Comparison of ENCODE assay signal across 18 cellular contexts in genomic region chr4:15106417-15106816, GRCh38.
"Had no signal": no experiment of that assay in that cellular context is flagged by ENCODE, and none has a peak within 500 bp of the region (broad histone marks: within the 10 kb centered on the region; RNA-seq: fewer than 3 reads in every experiment).

No MANE protein-coding gene starts in this region.

- H3K4me1 ChIP-seq: ascending aorta, upper lobe of right lung had no signal

- H3K27ac Mint-ChIP-seq: activated CD4-positive, alpha-beta memory T cell treated with anti-CD3 and anti-CD28 coated beads, Interleukin-2, amount 10 ng/mL, durations not matched to agents 7 days and 5 days; activated CD4-positive, alpha-beta T cell treated with anti-CD3 and anti-CD28 coated beads for 36 hours; memory B cell; nephron; progenitor cell of endocrine pancreas; T-cell had no signal

- H3K27me3 Mint-ChIP-seq: activated CD4-positive, alpha-beta memory T cell treated with anti-CD3 and anti-CD28 coated beads, Interleukin-2, amount 10 ng/mL, durations not matched to agents 7 days and 5 days; progenitor cell of endocrine pancreas had no signal

- DNase-seq: activated CD4-positive, alpha-beta memory T cell treated with anti-CD3 and anti-CD28 coated beads, Interleukin-2, amount 10 ng/mL, durations not matched to agents 7 days and 5 days; activated CD4-positive, alpha-beta T cell treated with anti-CD3 and anti-CD28 coated beads for 36 hours; effector memory CD4-positive, alpha-beta T cell; hypothalamus; left cardiac atrium; occipital lobe; stimulated activated CD4-positive, alpha-beta T cell treated with anti-CD3 and anti-CD28 coated beads, Interleukin-4, amount 100 ng/mL, for 1 hour; stimulated activated CD8-positive, alpha-beta memory T cell treated with anti-CD3 and anti-CD28 coated beads, Interleukin-4, amount 100 ng/mL, for 48 hours; stimulated activated naive CD8-positive, alpha-beta T cell treated with anti-CD3 and anti-CD28 coated beads, Interleukin-15, Interleukin-2, amounts not matched to agents 100 U/mL and 50 U/mL, for 24 hours; T-cell; upper lobe of right lung; WERI-Rb-1 had no signal

- ATAC-seq: activated CD4-positive, alpha-beta T cell treated with anti-CD3 and anti-CD28 coated beads for 36 hours; left cardiac atrium; stimulated activated naive CD8-positive, alpha-beta T cell treated with anti-CD3 and anti-CD28 coated beads, Interleukin-15, Interleukin-2, amounts not matched to agents 100 U/mL and 50 U/mL, for 24 hours; T-cell; upper lobe of right lung had no signal

- H3K4me3 Mint-ChIP-seq: activated CD4-positive, alpha-beta memory T cell treated with anti-CD3 and anti-CD28 coated beads, Interleukin-2, amount 10 ng/mL, durations not matched to agents 7 days and 5 days; activated CD4-positive, alpha-beta T cell treated with anti-CD3 and anti-CD28 coated beads for 36 hours; memory B cell; nephron; T-cell had no signal

- H3K36me3 Mint-ChIP-seq: memory B cell, T-cell had no signal

- H3K9me3 ChIP-seq: ascending aorta, upper lobe of right lung had no signal

- H3K4me1 Mint-ChIP-seq: activated CD4-positive, alpha-beta memory T cell treated with anti-CD3 and anti-CD28 coated beads, Interleukin-2, amount 10 ng/mL, durations not matched to agents 7 days and 5 days; activated CD4-positive, alpha-beta T cell treated with anti-CD3 and anti-CD28 coated beads for 36 hours; memory B cell; nephron; T-cell had no signal

- H3K27me3 ChIP-seq: ascending aorta, cardiac muscle cell, upper lobe of right lung had no signal

- H3K36me3 ChIP-seq: ascending aorta, cardiac muscle cell, upper lobe of right lung, WERI-Rb-1 had no signal

- H3K9me3 Mint-ChIP-seq: activated CD4-positive, alpha-beta memory T cell treated with anti-CD3 and anti-CD28 coated beads, Interleukin-2, amount 10 ng/mL, durations not matched to agents 7 days and 5 days; memory B cell had no signal

- H3K4me3 ChIP-seq: ascending aorta, cardiac muscle cell, coronary artery, upper lobe of right lung had no signal

- H3K27ac ChIP-seq: ascending aorta, cardiac muscle cell, coronary artery, upper lobe of right lung, WERI-Rb-1 had no signal
